7 cellular contexts compared by ENCODE assay signal in the genomic region with DNA sequence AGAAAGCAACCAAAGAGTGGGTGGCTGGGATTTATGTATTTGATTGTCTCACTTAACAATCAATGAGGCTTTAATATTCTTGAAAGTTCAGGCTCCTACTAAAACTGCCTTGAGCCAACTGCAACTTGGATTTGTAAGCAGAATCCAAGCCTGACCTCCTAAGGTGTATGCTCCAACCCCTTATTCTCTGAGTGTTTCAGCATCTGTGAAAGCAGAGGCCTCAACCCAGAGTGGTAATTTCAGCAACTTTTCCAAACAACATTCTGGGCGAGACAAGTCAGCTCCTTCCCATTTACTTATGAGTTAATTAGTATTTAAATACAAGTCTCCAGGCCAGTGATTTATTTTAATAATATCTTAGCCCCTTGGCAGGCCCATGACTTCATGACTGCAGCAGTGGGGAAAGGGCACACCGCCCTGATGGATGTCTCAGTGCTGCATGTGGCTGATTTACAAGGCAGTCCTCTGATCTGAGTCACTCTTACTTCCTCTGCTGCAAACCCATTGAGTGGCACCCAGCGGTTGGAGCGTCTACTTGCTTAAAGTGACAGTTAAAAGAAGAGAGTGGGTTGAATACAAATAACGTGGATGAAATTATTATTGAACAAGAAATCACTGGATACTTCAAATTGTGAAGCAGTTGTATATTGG.
DNase-seq lines count a peak whose midpoint lies in the region; ATAC-seq, FAIRE-seq and TF ChIP-seq lines count a peak whose summit lies in the region.

No MANE protein-coding gene starts in this region.

- peak; percentile 61 for ATAC-seq in GM19455 (IDR thresholded peaks at IDR 0.05; ENCODE audit: unreplicated experiment)
- ATAC-seq in activated naive CD8-positive, alpha-beta T cell treated with anti-CD3 and anti-CD28 coated beads, Interleukin-2, amount 50 U/mL, for 24 hours = peak; percentile 80
- peak; percentile 72 to 94 (median 84) for ATAC-seq in psoas muscle

- no peaks in the 10 kb centered on the region for H3K36me3 ChIP-seq in psoas muscle (ENCODE audit: insufficient read depth in 1 of 2, low read depth in 1 of 2)

- no peaks in the 10 kb centered on the region for H3K27me3 Mint-ChIP-seq in activated naive CD8-positive, alpha-beta T cell treated with anti-CD3 and anti-CD28 coated beads, Interleukin-2, amount 50 U/mL, for 24 hours
- no peaks in the 10 kb centered on the region for H3K27me3 Mint-ChIP-seq in activated T-helper 2 cell treated with anti-CD3 and anti-CD28 coated beads, Interferon-gamma antibody, Interleukin-2, Interleukin-4, amounts not matched to agents 10 μg/mL and 5 μg/mL and 100 μg/mL, durations not matched to agents 14 hours and 24 hours and 36 hours (ENCODE audit: low read depth)

- no peak overlapping the region for H3K27ac Mint-ChIP-seq in activated naive CD8-positive, alpha-beta T cell treated with anti-CD3 and anti-CD28 coated beads, Interleukin-2, amount 50 U/mL, for 24 hours
- H3K27ac Mint-ChIP-seq in activated T-helper 2 cell treated with anti-CD3 and anti-CD28 coated beads, Interferon-gamma antibody, Interleukin-2, Interleukin-4, amounts not matched to agents 10 μg/mL and 5 μg/mL and 100 μg/mL, durations not matched to agents 14 hours and 24 hours and 36 hours = no peak overlapping the region

- WGBS in psoas muscle, 3 donors = 71 to 86% (median 83%) methylated on average over 5 of the region's 5 CpGs

- no peaks in the 10 kb centered on the region for H3K27me3 ChIP-seq in psoas muscle (ENCODE audit: insufficient read depth in 3 of 3, low read length in 2 of 3)

- TF ChIP-seq CTCF in psoas muscle (IDR thresholded peaks at IDR 0.05) = no peak

- no peaks in the 10 kb centered on the region for H3K4me1 Mint-ChIP-seq in activated naive CD8-positive, alpha-beta T cell treated with anti-CD3 and anti-CD28 coated beads, Interleukin-2, amount 50 U/mL, for 24 hours
- H3K4me1 Mint-ChIP-seq in activated T-helper 2 cell treated with anti-CD3 and anti-CD28 coated beads, Interferon-gamma antibody, Interleukin-2, Interleukin-4, amounts not matched to agents 10 μg/mL and 5 μg/mL and 100 μg/mL, durations not matched to agents 14 hours and 24 hours and 36 hours (ENCODE audit: low read depth) = no peaks in the 10 kb centered on the region

- peak; percentile 43 for DNase-seq in HTR-8/SVneo (ENCODE audit: insufficient read length, low spot score)
- DNase-seq in activated naive CD8-positive, alpha-beta T cell treated with anti-CD3 and anti-CD28 coated beads, Interleukin-2, amount 50 U/mL, for 24 hours = peak; percentile 3
- peak; percentile 63 to 69 for DNase-seq in psoas muscle
- no peak for DNase-seq in activated T-helper 2 cell treated with anti-CD3 and anti-CD28 coated beads, Interferon-gamma antibody, Interleukin-2, Interleukin-4, amounts not matched to agents 10 μg/mL and 5 μg/mL and 100 μg/mL, durations not matched to agents 14 hours and 24 hours and 36 hours (ENCODE audit: low spot score)
- DNase-seq in D341Med (ENCODE audit: low spot score) = no peak
- DNase-seq in effector CD4-positive, alpha-beta T cell = no peak

- FAIRE-seq in HTR-8/SVneo (lab: Jason Lieb, UNC) = no peak

- H3K9me3 ChIP-seq in psoas muscle = no peaks in the 10 kb centered on the region

- no peaks in the 10 kb centered on the region for H3K36me3 Mint-ChIP-seq in activated naive CD8-positive, alpha-beta T cell treated with anti-CD3 and anti-CD28 coated beads, Interleukin-2, amount 50 U/mL, for 24 hours (ENCODE audit: low read depth)
- no peaks in the 10 kb centered on the region for H3K36me3 Mint-ChIP-seq in activated T-helper 2 cell treated with anti-CD3 and anti-CD28 coated beads, Interferon-gamma antibody, Interleukin-2, Interleukin-4, amounts not matched to agents 10 μg/mL and 5 μg/mL and 100 μg/mL, durations not matched to agents 14 hours and 24 hours and 36 hours (ENCODE audit: low read depth)

- no peak overlapping the region for H3K4me3 Mint-ChIP-seq in activated naive CD8-positive, alpha-beta T cell treated with anti-CD3 and anti-CD28 coated beads, Interleukin-2, amount 50 U/mL, for 24 hours
- H3K4me3 Mint-ChIP-seq in activated T-helper 2 cell treated with anti-CD3 and anti-CD28 coated beads, Interferon-gamma antibody, Interleukin-2, Interleukin-4, amounts not matched to agents 10 μg/mL and 5 μg/mL and 100 μg/mL, durations not matched to agents 14 hours and 24 hours and 36 hours (ENCODE audit: low read depth) = no peak overlapping the region

- intact Hi-C loops in psoas muscle (cut with DNase I) = no loop called here
- intact Hi-C loops in activated T-helper 2 cell treated with anti-CD3 and anti-CD28 coated beads, Interferon-gamma antibody, Interleukin-2, Interleukin-4, amounts not matched to agents 10 μg/mL and 5 μg/mL and 100 μg/mL, durations not matched to agents 14 hours and 24 hours and 36 hours (cut with micrococcal nuclease) = no loop called here

- no peak overlapping the region for H3K27ac ChIP-seq in psoas muscle

- no peaks in the 10 kb centered on the region for H3K9me3 Mint-ChIP-seq in activated naive CD8-positive, alpha-beta T cell treated with anti-CD3 and anti-CD28 coated beads, Interleukin-2, amount 50 U/mL, for 24 hours
- H3K9me3 Mint-ChIP-seq in activated T-helper 2 cell treated with anti-CD3 and anti-CD28 coated beads, Interferon-gamma antibody, Interleukin-2, Interleukin-4, amounts not matched to agents 10 μg/mL and 5 μg/mL and 100 μg/mL, durations not matched to agents 14 hours and 24 hours and 36 hours = no peaks in the 10 kb centered on the region

- peaks cover 50% of the 10 kb centered on the region for H3K4me1 ChIP-seq in psoas muscle

- no peak overlapping the region for H3K4me3 ChIP-seq in psoas muscle

Comparison
In these comparisons a context has a peak if more than half of its experiments do, and no peak if none do; other contexts are left out.
1. DNase-seq: peak in HTR-8/SVneo (single experiment), activated naive CD8-positive, alpha-beta T cell treated with anti-CD3 and anti-CD28 coated beads, Interleukin-2, amount 50 U/mL, for 24 hours (single experiment) and psoas muscle (2 of 2); none in activated T-helper 2 cell treated with anti-CD3 and anti-CD28 coated beads, Interferon-gamma antibody, Interleukin-2, Interleukin-4, amounts not matched to agents 10 μg/mL and 5 μg/mL and 100 μg/mL, durations not matched to agents 14 hours and 24 hours and 36 hours (single experiment), D341Med (single experiment) and effector CD4-positive, alpha-beta T cell (single experiment).
2. Peak in every context shown above with its lines, with median percentiles within 50 percentile points of each other: ATAC-seq.